ENCODE assay signal across 17 cellular contexts in genomic region chr20:49831770-49832631, GRCh38. TPM values are rescaled to one million over a fixed set of nuclear protein-coding genes. Genes with fewer than 3 reads are reported as not detected.
DNase-seq lines count a peak whose midpoint lies in the region; ATAC-seq and TF ChIP-seq lines count a peak whose summit lies in the region.
"Had no signal": no experiment of that assay in that cellular context is flagged by ENCODE, and none has a peak within 500 bp of the region (broad histone marks: within the 10 kb centered on the region; RNA-seq: fewer than 3 reads in every experiment).

No MANE protein-coding gene starts in this region.

- H3K4me1 Mint-ChIP-seq in natural killer cell (peaks cover 19 to 23% of the 10 kb centered on the region in 2 donors), nephron (peaks cover 19% of the 10 kb centered on the region)
- H3K4me1 Mint-ChIP-seq in natural killer cell treated with Interleukin-12 subunit alpha and Interleukin-12 subunit beta and Interleukin-15 and Interleukin-18, amount 100 ng/mL, for 72 hours (ENCODE audit: low read depth in 2 of 2): peaks cover 4 to 17% of the 10 kb centered on the region in 2 donors

- H3K9me3 Mint-ChIP-seq in natural killer cell (no peaks in the 10 kb centered on the region), nephron (no peaks in the 10 kb centered on the region)
- H3K9me3 Mint-ChIP-seq in natural killer cell treated with Interleukin-12 subunit alpha and Interleukin-12 subunit beta and Interleukin-15 and Interleukin-18, amount 100 ng/mL, for 72 hours: no peaks in the 10 kb centered on the region
- H3K9me3 Mint-ChIP-seq: T-cell had no signal

- TF ChIP-seq CTCF in natural killer cell (IDR thresholded peaks at IDR 0.05) (no peak), dorsolateral prefrontal cortex (IDR thresholded peaks at IDR 0.05 in 54 of 56, conservative IDR thresholded peaks at IDR 0.05 in 2 of 56; ENCODE audit: low read depth in 1 of 56, partially characterized antibody in 56 of 56) (no peak), nephron (IDR thresholded peaks at IDR 0.05; ENCODE audit: unreplicated experiment in 3 of 3) (no peak), thyroid gland (IDR thresholded peaks at IDR 0.05) (no peak)

- H3K4me3 ChIP-seq in dorsolateral prefrontal cortex (no peak overlapping the region), urinary bladder (ENCODE audit: low read depth, low read length) (no peak overlapping the region), thyroid gland (replicated peaks in 1 of 3) (no peak overlapping the region)
- H3K4me3 ChIP-seq: smooth muscle cell, uterus had no signal

- H3K36me3 Mint-ChIP-seq in natural killer cell (peaks cover 14% of the 10 kb centered on the region), nephron (ENCODE audit: low read depth) (peaks cover 36% of the 10 kb centered on the region)
- peaks cover 11% of the 10 kb centered on the region for H3K36me3 Mint-ChIP-seq in natural killer cell treated with Interleukin-12 subunit alpha and Interleukin-12 subunit beta and Interleukin-15 and Interleukin-18, amount 100 ng/mL, for 72 hours

- H3K4me3 Mint-ChIP-seq in natural killer cell (no peak overlapping the region), nephron (no peak overlapping the region)
- no peak overlapping the region for H3K4me3 Mint-ChIP-seq in natural killer cell treated with Interleukin-12 subunit alpha and Interleukin-12 subunit beta and Interleukin-15 and Interleukin-18, amount 100 ng/mL, for 72 hours
- H3K4me3 Mint-ChIP-seq: T-cell had no signal

- intact Hi-C loops in natural killer cell (cut with micrococcal nuclease): no loop called here
- intact Hi-C loops in dorsolateral prefrontal cortex (cut with DNase I): no loop called here
- intact Hi-C loops in thyroid gland (cut with DNase I): no loop called here

- H3K27ac ChIP-seq in dorsolateral prefrontal cortex: peak overlapping the region in 30 of 59 donors; percentile 2 to 67 (median 28)
- peak overlapping the region; percentile 89 for H3K27ac ChIP-seq in urinary bladder (ENCODE audit: low read depth)
- no peak overlapping the region for H3K27ac ChIP-seq in thyroid gland
- H3K27ac ChIP-seq: uterus had no signal

- H3K27me3 Mint-ChIP-seq in natural killer cell (ENCODE audit: low read depth in 2 of 2): no peaks in the 10 kb centered on the region
- H3K27me3 Mint-ChIP-seq in natural killer cell treated with Interleukin-12 subunit alpha and Interleukin-12 subunit beta and Interleukin-15 and Interleukin-18, amount 100 ng/mL, for 72 hours: no peaks in the 10 kb centered on the region
- H3K27me3 Mint-ChIP-seq in nephron (ENCODE audit: low read depth): no peaks in the 10 kb centered on the region
- H3K27me3 Mint-ChIP-seq: T-cell had no signal

- ATAC-seq in natural killer cell: peak in 1 of 3 donors; percentile 20
- ATAC-seq in natural killer cell treated with Interleukin-12 subunit alpha and Interleukin-12 subunit beta and Interleukin-15 and Interleukin-18, amount 100 ng/mL, for 72 hours: no peak
- ATAC-seq: T-cell had no signal

- 76% methylated on average over 12 of the region's 12 CpGs for WGBS in urinary bladder
- 87 to 88% methylated on average over 12 of the region's 12 CpGs for WGBS in thyroid gland, 2 donors

- no peaks in the 10 kb centered on the region for H3K27me3 ChIP-seq in dorsolateral prefrontal cortex
- H3K27me3 ChIP-seq in thyroid gland: no peaks in the 10 kb centered on the region
- H3K27me3 ChIP-seq: uterus had no signal

- no peaks in the 10 kb centered on the region for H3K9me3 ChIP-seq in thyroid gland
- H3K9me3 ChIP-seq: uterus had no signal

- H3K4me1 ChIP-seq in urinary bladder (ENCODE audit: insufficient read depth) (no peaks in the 10 kb centered on the region), thyroid gland (no peaks in the 10 kb centered on the region)
- H3K4me1 ChIP-seq: uterus had no signal

- H3K27ac Mint-ChIP-seq in natural killer cell: peak overlapping the region; percentile 29 to 80
- peak overlapping the region in 1 of 2 donors; percentile 10 for H3K27ac Mint-ChIP-seq in natural killer cell treated with Interleukin-12 subunit alpha and Interleukin-12 subunit beta and Interleukin-15 and Interleukin-18, amount 100 ng/mL, for 72 hours
- H3K27ac Mint-ChIP-seq in nephron: peak overlapping the region; percentile 40 to 63 (median 57)

- no peak for TF ChIP-seq POLR2A in thyroid gland (IDR thresholded peaks at IDR 0.05)

- H3K36me3 ChIP-seq in urinary bladder (ENCODE audit: insufficient read depth) (no peaks in the 10 kb centered on the region), thyroid gland (peaks cover 0 to 5% of the 10 kb centered on the region in 2 donors)
- H3K36me3 ChIP-seq: uterus had no signal

- no peak for DNase-seq in natural killer cell
- no peak for DNase-seq in natural killer cell treated with Interleukin-12 subunit alpha and Interleukin-12 subunit beta and Interleukin-15 and Interleukin-18, amount 100 ng/mL, for 72 hours (ENCODE audit: low spot score)
- DNase-seq in dorsolateral prefrontal cortex: no peak
- DNase-seq in thyroid gland: no peak
- no peak for DNase-seq in activated CD4-positive, alpha-beta T cell treated with anti-CD3 and anti-CD28 coated beads for 48 hours
- DNase-seq in effector CD4-positive, alpha-beta T cell: no peak
- DNase-seq: activated CD4-positive, alpha-beta T cell treated with anti-CD3 and anti-CD28 coated beads, Interleukin-2, amount 50 U/mL, for 1 hour; activated effector memory CD4-positive, alpha-beta T cell treated with anti-CD3 and anti-CD28 coated beads, Interleukin-2, amount 50 U/mL, for 16 hours; DMS79; head of caudate nucleus; NCI-H1105 treated with DMSO at 0.1 percent for 48 hours; NCI-H446; T-cell had no signal

RNA-seq across cellular contexts. Expression of gene SLC9A8, which starts 19.4 kb away (rescaled TPM):
- total RNA-seq in natural killer cell (10 to 100 TPM; 54.5 to 68.7 (median 58.8) TPM), dorsolateral prefrontal cortex (10 to 100 TPM in 117 of 120 experiments, 1 to 10 TPM in 3; 8.7 to 21.9 (median 14.9) TPM), urinary bladder (7.6 TPM), thyroid gland (10 to 100 TPM; 12.0 to 20.2 (median 16.1) TPM)
- 10 to 100 TPM; 22.0 to 27.6 TPM for total RNA-seq in natural killer cell treated with Interleukin-12 subunit alpha and Interleukin-12 subunit beta and Interleukin-15 and Interleukin-18, amount 100 ng/mL, for 72 hours
- polyA plus RNA-seq in urinary bladder: 9.7 TPM

Comparison
In these comparisons a context has a peak if more than half of its experiments do, and no peak if none do; other contexts are left out.
1. H3K27ac ChIP-seq: peak in dorsolateral prefrontal cortex (30 of 59) and urinary bladder (single experiment); none in thyroid gland (0 of 3).